ENCODE assay signal across 18 cellular contexts in genomic region chr2:149692837-149693518, GRCh38.
A peak's percentile ranks its signal among the peaks of the same experiment; 100 is the strongest.
DNase-seq lines count a peak whose midpoint lies in the region; ATAC-seq and TF ChIP-seq lines count a peak whose summit lies in the region.
"Had no signal": no experiment of that assay in that cellular context is flagged by ENCODE, and none has a peak within 500 bp of the region (broad histone marks: within the 10 kb centered on the region; RNA-seq: fewer than 3 reads in every experiment).

No MANE protein-coding gene starts in this region.

- ATAC-seq in Right ventricle myocardium superior (ENCODE audit: poor library complexity), result no peak
- ATAC-seq: activated T-helper 17 cell treated with anti-CD3 and anti-CD28 coated beads, Interleukin-2, amount 50 U/mL, for 72 hours; effector memory CD8-positive, alpha-beta T cell; left cardiac atrium; right lobe of liver had no signal

- H3K9ac ChIP-seq in GM23248, result no peak overlapping the region
- H3K9ac ChIP-seq in smooth muscle cell (ENCODE audit: low read depth), result peak overlapping the region; percentile 70

- H3K9me2 ChIP-seq in GM23248 (ENCODE audit: insufficient read depth), result no peaks in the 10 kb centered on the region

- H3K79me2 ChIP-seq in GM23248 (ENCODE audit: insufficient read depth) (no peaks in the 10 kb centered on the region), smooth muscle cell (ENCODE audit: low read depth) (no peaks in the 10 kb centered on the region)

- H3F3A ChIP-seq in GM23248 (ENCODE audit: insufficient read depth) (no peaks in the 10 kb centered on the region), smooth muscle cell (ENCODE audit: low read depth) (peaks cover 19% of the 10 kb centered on the region)

- H4K20me1 ChIP-seq in GM23248 (ENCODE audit: insufficient read depth) (no peaks in the 10 kb centered on the region), smooth muscle cell (ENCODE audit: low read depth) (no peaks in the 10 kb centered on the region)

- no peaks in the 10 kb centered on the region for H3K9me3 ChIP-seq in GM23248 (ENCODE audit: low read depth)
- H3K9me3 ChIP-seq in smooth muscle cell (replicated peaks; ENCODE audit: low read depth), result no peaks in the 10 kb centered on the region
- H3K9me3 ChIP-seq in uterus, result no peaks in the 10 kb centered on the region
- H3K9me3 ChIP-seq: right lobe of liver had no signal

- WGBS in GM23248 (ENCODE audit: low coverage in 1 of 2, low lambda C conversion rate in 2 of 2, missing lambda C conversion rate in 2 of 2), 2 experiments, result 66 to 73% methylated on average over 3 of the region's 3 CpGs
- 21% methylated on average over 3 of the region's 3 CpGs for WGBS in smooth muscle cell (ENCODE audit: low lambda C conversion rate)

- no peak overlapping the region for H3K4me2 ChIP-seq in GM23248 (ENCODE audit: unreplicated experiment)
- peak overlapping the region; percentile 35 for H3K4me2 ChIP-seq in smooth muscle cell

- H3K27ac ChIP-seq in GM23248, result no peak overlapping the region
- peak overlapping the region; percentile 92 for H3K27ac ChIP-seq in smooth muscle cell (ENCODE audit: low read depth)
- no peak overlapping the region for H3K27ac ChIP-seq in uterus
- H3K27ac ChIP-seq: right lobe of liver had no signal

- DNase-seq in GM23248, result peak; percentile 17
- peak; percentile 66 for DNase-seq in cerebellar cortex (ENCODE audit: low spot score)
- DNase-seq in kidney glomerular epithelial cell (lab: John Stamatoyannopoulos, UW), result peak; percentile 16
- no peak for DNase-seq in smooth muscle cell (lab: John Stamatoyannopoulos, UW; ENCODE audit: unreplicated experiment)
- DNase-seq in Right ventricle myocardium superior, result no peak
- DNase-seq in uterus, result no peak
- DNase-seq in DMS53 treated with DMSO at 0.1 percent for 48 hours (lab: John Stamatoyannopoulos, UW; ENCODE audit: unreplicated experiment), result no peak
- DNase-seq: cerebellar nuclear complex; COR-L47; effector memory CD8-positive, alpha-beta T cell; left cardiac atrium; NCI-H1092; NCI-H2081 treated with DMSO at 0.1 percent for 48 hours; NCI-H524; occipital lobe; right lobe of liver; SHP77 treated with DMSO at 0.1 percent for 48 hours had no signal

- in situ Hi-C loops in GM23248 (cut with MboI), result no loop called here

- TF ChIP-seq POLR2A in uterus (IDR thresholded peaks at IDR 0.05), result no peak

- H3K36me3 ChIP-seq in GM23248 (ENCODE audit: low read depth) (no peaks in the 10 kb centered on the region), smooth muscle cell (ENCODE audit: low read depth) (no peaks in the 10 kb centered on the region), uterus (no peaks in the 10 kb centered on the region)
- H3K36me3 ChIP-seq: right lobe of liver had no signal

- no peak overlapping the region for H2AFZ ChIP-seq in GM23248
- peak overlapping the region; percentile 44 for H2AFZ ChIP-seq in smooth muscle cell (ENCODE audit: low read depth)

- H3K27me3 ChIP-seq in GM23248 (replicated peaks; ENCODE audit: insufficient read depth), result no peaks in the 10 kb centered on the region
- no peaks in the 10 kb centered on the region for H3K27me3 ChIP-seq in smooth muscle cell (ENCODE audit: low read depth)
- no peaks in the 10 kb centered on the region for H3K27me3 ChIP-seq in uterus
- H3K27me3 ChIP-seq: right lobe of liver had no signal

- no peak for TF ChIP-seq CTCF in smooth muscle cell (IDR thresholded peaks at IDR 0.05; ENCODE audit: borderline replicate concordance, insufficient read depth, poor library complexity, severe bottlenecking)
- no peak for TF ChIP-seq CTCF in uterus (IDR thresholded peaks at IDR 0.05)

- intact Hi-C loops in Right ventricle myocardium superior (cut with DNase I) (no loop called here), uterus (cut with DNase I; ENCODE audit: low total_unique reads) (no loop called here)

- H3K4me3 ChIP-seq in GM23248, result no peak overlapping the region
- H3K4me3 ChIP-seq in smooth muscle cell, result no peak overlapping the region
- H3K4me3 ChIP-seq in uterus, result no peak overlapping the region
- H3K4me3 ChIP-seq: right lobe of liver had no signal

- peaks cover 7% of the 10 kb centered on the region; the same call in 1 of the 2 replicates for H3K4me1 ChIP-seq in GM23248 (ENCODE audit: insufficient read depth)
- no peaks in the 10 kb centered on the region for H3K4me1 ChIP-seq in smooth muscle cell (ENCODE audit: low read depth)
- H3K4me1 ChIP-seq in uterus, result no peaks in the 10 kb centered on the region
- H3K4me1 ChIP-seq: right lobe of liver had no signal

Comparison
In these comparisons a context has a peak if more than half of its experiments do, and no peak if none do; other contexts are left out.
1. DNase-seq: peak in GM23248 (single experiment), cerebellar cortex (single experiment) and kidney glomerular epithelial cell (single experiment); none in smooth muscle cell (single experiment), Right ventricle myocardium superior (single experiment), uterus (0 of 2) and DMS53 treated with DMSO at 0.1 percent for 48 hours (single experiment).